ENCODE assay signal across 8 cellular contexts in genomic region chr6:147203311-147204059, GRCh38. TPM values are rescaled to one million over a fixed set of nuclear protein-coding genes. Genes with fewer than 3 reads are reported as not detected.
DNase-seq lines count a peak whose midpoint lies in the region; ATAC-seq, FAIRE-seq and TF ChIP-seq lines count a peak whose summit lies in the region.

No MANE protein-coding gene starts in this region.

- no peak for FAIRE-seq in A549 (lab: Jason Lieb, UNC)
- FAIRE-seq in keratinocyte (lab: Jason Lieb, UNC), result no peak

- ATAC-seq in A549 (peak; percentile 75 to 76), GM18858 (IDR thresholded peaks at IDR 0.05; ENCODE audit: unreplicated experiment) (peak; percentile 35), HG03064 (IDR thresholded peaks at IDR 0.05; ENCODE audit: low read depth, unreplicated experiment) (peak; percentile 39), WTC11 (peak; percentile 59)

- no peaks in the 10 kb centered on the region for H3K36me3 ChIP-seq in keratinocyte (ENCODE audit: control insufficient read depth in 2 of 2, extremely low read depth in 1 of 2, insufficient read depth in 2 of 2, low read length in 2 of 2)

- H3K4me1 ChIP-seq in A549 (peaks cover 19% of the 10 kb centered on the region; the same call in 2 of the 3 replicates), keratinocyte (ENCODE audit: control insufficient read depth, extremely low read depth, insufficient read depth, low read length) (peaks cover 12% of the 10 kb centered on the region)

- peak overlapping the region; percentile 89 for H3K9ac ChIP-seq in keratinocyte (ENCODE audit: control insufficient read depth, extremely low read depth, insufficient read depth, low read length)

- peaks cover 17% of the 10 kb centered on the region for H3K4me1 Mint-ChIP-seq in WTC11

- no peaks in the 10 kb centered on the region for H4K20me1 ChIP-seq in keratinocyte (ENCODE audit: control insufficient read depth, extremely low read depth, insufficient read depth, low read length)

- no peak for TF ChIP-seq EP300 in A549 (IDR thresholded peaks at IDR 0.05)

- H3K9me3 ChIP-seq in A549 (no peaks in the 10 kb centered on the region), keratinocyte (ENCODE audit: control insufficient read depth, low read depth, low read length) (no peaks in the 10 kb centered on the region)

- no peaks in the 10 kb centered on the region; the same call in 1 of the 2 replicates for H3K27me3 Mint-ChIP-seq in WTC11 (ENCODE audit: low read depth)

- no peaks in the 10 kb centered on the region for H3K27me3 ChIP-seq in keratinocyte (ENCODE audit: control insufficient read depth, extremely low read depth, insufficient read depth, low read length)

- H2AFZ ChIP-seq in keratinocyte (ENCODE audit: control insufficient read depth, low read length), result peak overlapping the region; percentile 91

- H3K79me2 ChIP-seq in keratinocyte (ENCODE audit: control insufficient read depth, insufficient read depth, low read length), result peaks cover 43% of the 10 kb centered on the region

- H3K4me3 ChIP-seq in A549 (peak overlapping the region; percentile 84), cardiac fibroblast (replicated peaks in 1 of 2; ENCODE audit: low read depth in 2 of 2, low read length in 2 of 2) (peak overlapping the region; percentile 65 to 92), keratinocyte (ENCODE audit: control insufficient read depth in 2 of 3, extremely low read depth in 1 of 3, insufficient read depth in 2 of 3, low read depth in 1 of 3, low read length in 3 of 3) (peak overlapping the region; percentile 77 to 92 (median 80))

- TF ChIP-seq RAD21 in A549 (conservative IDR thresholded peaks at IDR 0.05 in 1 of 2, IDR thresholded peaks at IDR 0.05 in 1 of 2), result no peak

- CTCF ChIA-PET in A549 (lab: Yijun Ruan, JAX), result interaction anchor here (1.0 to 1.5 kb wide), 2 partner anchors 9 to 301 kb away, joined by 4 to 5 read pairs; no protein-coding TSS in a partner anchor
- CTCF ChIA-PET in WTC11 (lab: Charles Lee), result interaction anchor here (0.9 to 1.7 kb wide), 3 partner anchors 13 to 293 kb away, joined by 3 to 4 read pairs (median 3); no protein-coding TSS in a partner anchor

- WGBS in A549 (ENCODE audit: missing lambda C conversion rate), result under 1% methylated on average over 18 of the region's 74 CpGs

- TF ChIP-seq POLR2A in A549 (IDR thresholded peaks at IDR 0.05; ENCODE audit: low read length), result peak; percentile 76

- peak overlapping the region; percentile 88 for H3K27ac Mint-ChIP-seq in WTC11

- DNase-seq in A549 (ENCODE audit: low read depth in 1 of 2, low spot score in 1 of 2) (peak; percentile 65 to 68), NCI-H2171 treated with DMSO at 0.1 percent for 48 hours (lab: John Stamatoyannopoulos, UW) (peak; percentile 80), WTC11 (ENCODE audit: low spot score) (peak; percentile 63), cardiac fibroblast (ENCODE audit: low read depth in 2 of 2) (peak; percentile 81 to 92), keratinocyte (ENCODE audit: low read depth, low spot score) (no peak)
- DNase-seq in stimulated activated CD4-positive, alpha-beta T cell treated with anti-CD3 and anti-CD28 coated beads, Interleukin-12 subunit alpha, Interleukin-12 subunit beta, amount 100 ng/mL, for 4 hours, result peak; percentile 66

- H3K4me2 ChIP-seq in A549, result peak overlapping the region; percentile 71
- peak overlapping the region; percentile 83 for H3K4me2 ChIP-seq in keratinocyte (ENCODE audit: control insufficient read depth, extremely low read depth, insufficient read depth, low read depth, low read length)

- no peaks in the 10 kb centered on the region for H3K9me3 Mint-ChIP-seq in WTC11

- POLR2A ChIA-PET in A549 (lab: Yijun Ruan, JAX) (interaction anchor here (0.7 to 1.7 kb wide), 7 partner anchors 12 to 289 kb away, joined by 3 to 10 read pairs (median 4); no protein-coding TSS in a partner anchor), WTC11 (lab: Charles Lee) (interaction anchor here (0.6 kb wide), 1 partner anchor 10 kb away, joined by 4 read pairs; no protein-coding TSS in a partner anchor)

- no peak for TF ChIP-seq CTCF in A549 (IDR thresholded peaks at IDR 0.05)
- TF ChIP-seq CTCF in WTC11 (IDR thresholded peaks at IDR 0.05), result no peak
- no peak for TF ChIP-seq CTCF in cardiac fibroblast (IDR thresholded peaks at IDR 0.05; ENCODE audit: low read depth, low read length)
- no peak for TF ChIP-seq CTCF in keratinocyte (optimal IDR thresholded peaks at IDR 0.05 in 1 of 3, IDR thresholded peaks at IDR 0.05 in 1 of 3, conservative IDR thresholded peaks at IDR 0.05 in 1 of 3; ENCODE audit: extremely low read depth in 1 of 3, insufficient read depth in 2 of 3, low read length in 3 of 3)

- H3K4me3 Mint-ChIP-seq in WTC11, result peak overlapping the region; percentile 92

- H3K9me1 ChIP-seq in keratinocyte (ENCODE audit: control insufficient read depth, extremely low read depth, insufficient read depth, low read length), result no peaks in the 10 kb centered on the region

- dilution Hi-C loops in keratinocyte (cut with MboI; ENCODE audit: extremely low pct_ligation_motif_present, low sequenced_read_pairs), result no loop called here

- peak overlapping the region; percentile 95 to 100 for H3K27ac ChIP-seq in A549
- peak overlapping the region; percentile 73 for H3K27ac ChIP-seq in keratinocyte (ENCODE audit: control insufficient read depth, insufficient read depth, low read length)

- H3K36me3 Mint-ChIP-seq in WTC11, result no peaks in the 10 kb centered on the region

TF ChIP-seq in A549, 52 proteins besides CTCF, POLR2A, EP300 and RAD21:
- no peak for TF ChIP-seq ELK1 (IDR thresholded peaks at IDR 0.05; ENCODE audit: low read depth, low read length)
- 0 out of 3 replicates have a peak, but pooled peaks have one; percentile 51 for TF ChIP-seq BCL3 (IDR thresholded peaks at IDR 0.05)
- TF ChIP-seq JUN (IDR thresholded peaks at IDR 0.05), result peak in 1 of 2 experiments; percentile 65; a peak in 2 of 5 replicates

TF ChIP-seq in WTC11, 78 proteins besides CTCF, POLR2A, EP300 and RAD21 (continues in another document):
- peak; percentile 46; the same call in 1 of the 2 replicates for TF ChIP-seq FOXP4 (CRISPR knock-in tag; IDR thresholded peaks at IDR 0.05)
- no peak for TF ChIP-seq ATF1 (CRISPR knock-in tag; IDR thresholded peaks at IDR 0.05)
- no peak for TF ChIP-seq SOX15 (CRISPR knock-in tag; IDR thresholded peaks at IDR 0.05)
- TF ChIP-seq KAT7 (CRISPR knock-in tag; IDR thresholded peaks at IDR 0.05; ENCODE audit: borderline replicate concordance), result peak; percentile 84; the same call in 1 of the 2 replicates
- no peak for TF ChIP-seq ZNF423 (CRISPR knock-in tag; IDR thresholded peaks at IDR 0.05)
- no peak for TF ChIP-seq ZNF281 (CRISPR knock-in tag; IDR thresholded peaks at IDR 0.05)
- no peak for TF ChIP-seq PRRX2 (CRISPR knock-in tag; IDR thresholded peaks at IDR 0.05)
- no peak for TF ChIP-seq ZNF263 (CRISPR knock-in tag; IDR thresholded peaks at IDR 0.05; ENCODE audit: low read depth)
- no peak for TF ChIP-seq ESRRA (CRISPR knock-in tag; IDR thresholded peaks at IDR 0.05; ENCODE audit: borderline replicate concordance)
- TF ChIP-seq FOXP1 (CRISPR knock-in tag; IDR thresholded peaks at IDR 0.05; ENCODE audit: borderline replicate concordance), result no peak

RNA-seq across cellular contexts. Expression of gene STXBP5, which starts 0.7 kb away (rescaled TPM):
- polyA plus RNA-seq in A549 (2011; rRNA removed) (17.8 and 23.6 TPM in 2 replicates), A549 (2017; fragmentation: RNase III; extraction: RNeasy Plus Mini Kit Qiagen cat#74134 plus additional on column Dnase treatment) (8.7 to 10.8 TPM (median 10.7 TPM) in 3 replicates), keratinocyte (15.6 to 19.4 TPM (median 17.7 TPM) in 3 replicates)
- 3.6 TPM in 2 replicates for polyA plus RNA-seq in A549 (2012; cell fraction: cytosol; rRNA removed)
- polyA plus RNA-seq in A549 (2012; cell fraction: nucleus; rRNA removed), result 2.5 and 3.6 TPM in 2 replicates
- 27.4 and 33.1 TPM in 2 replicates for polyA minus RNA-seq in A549 (2011; rRNA and poly(A)+ RNA removed)
- total RNA-seq in WTC11 (2021), result 9.9 to 13.2 TPM (median 9.9 TPM) in 3 replicates
- polyA plus RNA-seq in keratinocyte (2011; ENCODE audit: low read depth), result 9.4 TPM
- polyA plus RNA-seq in keratinocyte (2011; cell fraction: cytosol; rRNA removed), result 11.2 and 21.9 TPM in 2 replicates
- 19.3 and 23.0 TPM in 2 replicates for polyA plus RNA-seq in keratinocyte (2011; cell fraction: nucleus; rRNA removed)
- polyA plus RNA-seq in keratinocyte (2012; ENCODE audit: low replicate concordance), result 7.7 and 11.9 TPM in 2 replicates
- polyA minus RNA-seq in keratinocyte, result 10.6 to 64.0 TPM (median 42.7 TPM) in 3 replicates
- 26.7 TPM for polyA minus RNA-seq in keratinocyte (2011; cell fraction: cytosol; rRNA and poly(A)+ RNA removed)
- 37.1 and 72.4 TPM in 2 replicates for polyA minus RNA-seq in keratinocyte (2011; cell fraction: nucleus; rRNA and poly(A)+ RNA removed)
